8 cellular contexts compared by ENCODE assay signal in the genomic region with DNA sequence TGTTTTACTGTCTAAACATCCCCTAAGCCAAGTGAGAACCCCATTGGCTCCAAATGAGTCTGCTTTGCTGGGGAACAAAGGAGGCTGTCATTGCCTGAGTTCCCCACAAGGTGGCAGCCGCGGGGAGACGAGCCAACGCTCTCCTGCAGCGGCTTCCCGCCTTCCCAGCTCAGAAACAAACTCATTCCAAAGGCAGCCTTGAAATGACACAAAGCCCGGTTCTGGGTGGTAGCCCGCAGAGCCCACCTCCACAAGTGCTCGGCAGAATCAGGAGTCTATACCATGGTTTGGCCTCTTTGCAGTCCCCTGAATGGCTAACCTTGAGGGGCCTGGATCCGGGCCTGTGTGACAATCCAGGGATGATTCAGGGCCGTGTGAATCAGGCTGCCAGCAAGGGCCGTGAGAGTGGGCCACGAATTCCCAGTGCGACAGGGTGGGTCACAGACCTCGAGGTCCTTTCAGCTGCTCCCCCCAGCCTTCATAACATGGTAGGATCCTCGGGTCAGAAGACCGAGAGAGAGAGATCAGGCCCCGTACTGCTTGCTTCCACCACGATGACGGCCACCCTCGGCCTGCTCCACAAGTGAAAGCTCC.
DNase-seq lines count a peak whose midpoint lies in the region; ATAC-seq and TF ChIP-seq lines count a peak whose summit lies in the region.

No MANE protein-coding gene starts in this region.

- TF ChIP-seq RAD21 in HCT116 (IDR thresholded peaks at IDR 0.05; ENCODE audit: low read depth), result peak; percentile 88

- H3K4me1 ChIP-seq in HCT116 (ENCODE audit: control insufficient read depth in 1 of 2, insufficient read depth in 2 of 2, low read length in 2 of 2), result peaks cover 27 to 38% of the 10 kb centered on the region in 2 experiments

- H3K27ac ChIP-seq in HCT116 (ENCODE audit: low read depth, low read length), result peak overlapping the region; percentile 23

- POLR2A ChIA-PET in HCT116 (lab: Charles Lee), result no interaction called here

- H3K4me3 ChIP-seq in HCT116 (replicated peaks in 1 of 2; ENCODE audit: low read depth in 1 of 2, low read length in 2 of 2), result no peak overlapping the region

- peak; percentile 80 to 91 (median 89) for TF ChIP-seq CTCF in HCT116 (IDR thresholded peaks at IDR 0.05 in 2 of 3, conservative IDR thresholded peaks at IDR 0.05 in 1 of 3; ENCODE audit: borderline replicate concordance in 1 of 3, insufficient read depth in 1 of 3, low read depth in 2 of 3, low read length in 2 of 3)

- peak overlapping the region; percentile 44 for H3K9ac ChIP-seq in HCT116 (ENCODE audit: low read length)

- CTCF ChIA-PET in HCT116 (lab: Charles Lee), result interaction anchor here (1.0 to 1.6 kb wide), 7 partner anchors 9 to 183 kb away, joined by 3 to 5 read pairs (median 4); partner anchors contain the start of gene POLR3A

- no peaks in the 10 kb centered on the region; the same call in 1 of the 2 replicates for H3K79me2 ChIP-seq in HCT116 (ENCODE audit: insufficient read depth, low read length)

- peak; percentile 77 for ATAC-seq in HCT116
- ATAC-seq in GM21515 (IDR thresholded peaks at IDR 0.05; ENCODE audit: unreplicated experiment), result no peak

- H3K9me3 ChIP-seq in HCT116 (ENCODE audit: control insufficient read depth in 1 of 2, insufficient read depth in 1 of 2, low read depth in 1 of 2, low read length in 2 of 2), result no peaks in the 10 kb centered on the region

- RAD21 ChIA-PET in HCT116 (lab: Charles Lee; ENCODE audit: low non-redundant PET in 1 of 2, low total read pairs in 2 of 2, uncharacterized antibody in 2 of 2, unreplicated experiment in 2 of 2), result interaction anchor here in 1 of 2 experiments (0.6 to 1.4 kb wide), 2 partner anchors 43 to 183 kb away, joined by 3 read pairs; no protein-coding TSS in a partner anchor

- intact Hi-C loops in HCT116 (cut with micrococcal nuclease), result loop anchor here (1.0 to 10.0 kb wide), 3 partner anchors 127 to 672 kb away; partner anchors contain the start of gene POLR3A

- no peak for TF ChIP-seq POLR2A in HCT116 (IDR thresholded peaks at IDR 0.05; ENCODE audit: borderline replicate concordance, extremely low read depth, insufficient read depth, insufficient read length)

- DNase-seq in EL (peak; percentile 76), HCT116 (ENCODE audit: low read depth, low spot score) (peak; percentile 16), NCI-H1930 (lab: John Stamatoyannopoulos, UW) (peak; percentile 2 to 12), cerebellar nuclear complex (lab: John Stamatoyannopoulos, UW) (peak; percentile 39 to 67), kidney glomerular epithelial cell (lab: John Stamatoyannopoulos, UW) (peak; percentile 53)
- DNase-seq in activated CD4-positive, CD25-positive, alpha-beta regulatory T cell (lab: John Stamatoyannopoulos, UW), result peak; percentile 12 to 37 (median 22)
- peak; percentile 12 to 52 (median 31) for DNase-seq in stimulated activated CD4-positive, alpha-beta T cell treated with anti-CD3 and anti-CD28 coated beads, Interleukin-1b, Interleukin-23, amount 100 ng/mL, for 24 hours (ENCODE audit: low read depth in 4 of 4, low spot score in 1 of 4)

- no peak overlapping the region for H2AFZ ChIP-seq in HCT116 (ENCODE audit: low read depth, low read length, poor library complexity, severe bottlenecking)

- H3K9me2 ChIP-seq in HCT116 (ENCODE audit: insufficient read depth), result no peaks in the 10 kb centered on the region

- H3K27me3 ChIP-seq in HCT116 (ENCODE audit: insufficient read depth, low read length), result no peaks in the 10 kb centered on the region

- H3K4me2 ChIP-seq in HCT116 (ENCODE audit: low read length), result peak overlapping the region; percentile 62; the same call in 1 of the 2 replicates

- H4K20me1 ChIP-seq in HCT116 (ENCODE audit: insufficient read depth), result no peaks in the 10 kb centered on the region

- H3K36me3 ChIP-seq in HCT116 (ENCODE audit: control insufficient read depth in 1 of 2, insufficient read depth in 2 of 2, low read length in 2 of 2), result peaks cover 3 to 20% of the 10 kb centered on the region in 2 experiments; a peak in 2 of 4 replicates

- no TSS peak for BruUV-seq in HCT116 (replicated peaks; lab: Mats Ljungman, UMichigan)

TF ChIP-seq in HCT116, 20 proteins besides CTCF, POLR2A, EP300 and RAD21:
- TF ChIP-seq ZFX (IDR thresholded peaks at IDR 0.05), result peak; percentile 28; the same call in 1 of the 2 replicates
- TF ChIP-seq JUND (IDR thresholded peaks at IDR 0.05), result no peak
TF ChIP-seq in HCT116: peak in this region for 1.

Comparison
In these comparisons a context has a peak if more than half of its experiments do, and no peak if none do; other contexts are left out.
1. DNase-seq: peak in every context shown above with its lines; median percentile 76 in EL; 53 in cerebellar nuclear complex; 53 in kidney glomerular epithelial cell; 31 in stimulated activated CD4-positive, alpha-beta T cell treated with anti-CD3 and anti-CD28 coated beads, Interleukin-1b, Interleukin-23, amount 100 ng/mL, for 24 hours; 22 in activated CD4-positive, CD25-positive, alpha-beta regulatory T cell; 16 in HCT116; 7 in NCI-H1930.